ENCODE assay signal across 13 cellular contexts in the genomic region with DNA sequence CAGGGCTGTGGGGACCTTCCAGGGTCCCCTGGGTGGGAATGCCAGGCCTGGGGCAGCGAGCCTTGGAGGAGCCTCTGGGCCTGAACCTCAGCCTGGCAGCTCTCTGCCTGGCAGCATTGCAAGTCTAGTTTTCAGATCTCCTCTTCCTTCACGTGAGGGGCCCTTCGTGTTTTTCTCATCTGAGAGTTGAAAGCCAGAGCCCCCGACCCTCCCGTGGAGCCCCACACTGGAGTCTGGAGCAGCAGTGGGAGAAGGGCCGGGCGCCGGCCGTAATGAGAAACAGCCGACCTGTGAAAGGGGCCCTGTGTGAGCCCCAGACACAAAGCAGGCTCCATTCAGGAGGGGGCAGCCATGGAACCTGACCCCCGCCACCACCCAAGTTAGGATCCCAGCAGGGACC. TPM values are rescaled to one million over a fixed set of nuclear protein-coding genes. Genes with fewer than 3 reads are reported as not detected.
DNase-seq lines count a peak whose midpoint lies in the region; ATAC-seq and TF ChIP-seq lines count a peak whose summit lies in the region.
"Had no signal": no experiment of that assay in that cellular context is flagged by ENCODE, and none has a peak within 500 bp of the region (broad histone marks: within the 10 kb centered on the region; RNA-seq: fewer than 3 reads in every experiment).

No MANE protein-coding gene starts in this region.

- H3K9me3 ChIP-seq in tibial artery: no peaks in the 10 kb centered on the region

- peak overlapping the region; percentile 80 to 81 for H3K27ac ChIP-seq in tibial artery

- no peak for TF ChIP-seq CTCF in choroid plexus epithelial cell (conservative IDR thresholded peaks at IDR 0.05; ENCODE audit: low read depth, low read length)
- no peak for TF ChIP-seq CTCF in nephron (IDR thresholded peaks at IDR 0.05; ENCODE audit: unreplicated experiment in 3 of 3)
- no peak for TF ChIP-seq CTCF in tibial artery (IDR thresholded peaks at IDR 0.05)
- no peak for TF ChIP-seq CTCF in Calu3 (IDR thresholded peaks at IDR 0.05; ENCODE audit: unreplicated experiment)

- peaks cover 38% of the 10 kb centered on the region for H3K36me3 Mint-ChIP-seq in activated CD4-positive, alpha-beta T cell treated with anti-CD3 and anti-CD28 coated beads, Interleukin-2, amount 10 ng/mL, durations not matched to agents 7 days and 5 days (ENCODE audit: low read depth)
- H3K36me3 Mint-ChIP-seq in nephron (ENCODE audit: low read depth) (peaks cover 43% of the 10 kb centered on the region), Calu3 (ENCODE audit: insufficient read depth, unreplicated experiment) (peaks cover 25% of the 10 kb centered on the region)

- H3K4me3 Mint-ChIP-seq in activated CD4-positive, alpha-beta T cell treated with anti-CD3 and anti-CD28 coated beads, Interleukin-2, amount 10 ng/mL, durations not matched to agents 7 days and 5 days: no peak overlapping the region
- H3K4me3 Mint-ChIP-seq in nephron (peak overlapping the region; percentile 82 to 91 (median 89)), Calu3 (ENCODE audit: low read depth, unreplicated experiment) (no peak overlapping the region)

- H3K27ac Mint-ChIP-seq in activated CD4-positive, alpha-beta T cell treated with anti-CD3 and anti-CD28 coated beads, Interleukin-2, amount 10 ng/mL, durations not matched to agents 7 days and 5 days: peak overlapping the region; percentile 41
- H3K27ac Mint-ChIP-seq in nephron: peak overlapping the region; percentile 74 to 97 (median 93)
- no peak overlapping the region for H3K27ac Mint-ChIP-seq in Calu3 (ENCODE audit: unreplicated experiment)

- H3K4me1 ChIP-seq in tibial artery: peaks cover 0 to 30% (median 15%) of the 10 kb centered on the region in 4 donors

- no peaks in the 10 kb centered on the region for H3K9me3 Mint-ChIP-seq in activated CD4-positive, alpha-beta T cell treated with anti-CD3 and anti-CD28 coated beads, Interleukin-2, amount 10 ng/mL, durations not matched to agents 7 days and 5 days
- no peaks in the 10 kb centered on the region for H3K9me3 Mint-ChIP-seq in nephron
- H3K9me3 Mint-ChIP-seq in Calu3 (ENCODE audit: low read depth, unreplicated experiment): no peaks in the 10 kb centered on the region

- H3K4me3 ChIP-seq in choroid plexus epithelial cell (ENCODE audit: low read depth, low read length): peak overlapping the region; percentile 77
- peak overlapping the region; percentile 42 to 51 for H3K4me3 ChIP-seq in tibial artery

- POLR2A ChIA-PET in activated CD4-positive, alpha-beta T cell treated with anti-CD3 and anti-CD28 coated beads, Interleukin-2, amount 10 ng/mL, durations not matched to agents 7 days and 5 days (lab: Charles Lee): no interaction called here

- no peaks in the 10 kb centered on the region for H3K27me3 Mint-ChIP-seq in activated CD4-positive, alpha-beta T cell treated with anti-CD3 and anti-CD28 coated beads, Interleukin-2, amount 10 ng/mL, durations not matched to agents 7 days and 5 days
- H3K27me3 Mint-ChIP-seq in nephron (ENCODE audit: low read depth) (no peaks in the 10 kb centered on the region), Calu3 (ENCODE audit: unreplicated experiment) (no peaks in the 10 kb centered on the region)

- H3K4me1 Mint-ChIP-seq in activated CD4-positive, alpha-beta T cell treated with anti-CD3 and anti-CD28 coated beads, Interleukin-2, amount 10 ng/mL, durations not matched to agents 7 days and 5 days: peaks cover 21% of the 10 kb centered on the region
- H3K4me1 Mint-ChIP-seq in nephron: peaks cover 15% of the 10 kb centered on the region
- no peaks in the 10 kb centered on the region for H3K4me1 Mint-ChIP-seq in Calu3 (ENCODE audit: low read depth, unreplicated experiment)

- CTCF ChIA-PET in activated CD4-positive, alpha-beta T cell treated with anti-CD3 and anti-CD28 coated beads, Interleukin-2, amount 10 ng/mL, durations not matched to agents 7 days and 5 days (lab: Charles Lee): no interaction called here
- CTCF ChIA-PET in Calu3 (lab: Charles Lee): interaction anchor here (0.6 kb wide), 1 partner anchor 9 kb away, joined by 3 read pairs; no protein-coding TSS in a partner anchor

- DNase-seq in activated CD4-positive, alpha-beta T cell treated with anti-CD3 and anti-CD28 coated beads, Interleukin-2, amount 10 ng/mL, durations not matched to agents 7 days and 5 days: no peak
- no peak for DNase-seq in activated CD4-positive, alpha-beta T cell treated with anti-CD3 and anti-CD28 coated beads for 1 hour
- no peak for DNase-seq in choroid plexus epithelial cell (ENCODE audit: low read depth)
- DNase-seq in tibial artery: no peak
- DNase-seq in activated CD4-positive, CD25-positive, alpha-beta regulatory T cell (lab: John Stamatoyannopoulos, UW): no peak
- no peak for DNase-seq in Calu3
- DNase-seq: activated CD4-positive, alpha-beta T cell treated with anti-CD3 and anti-CD28 coated beads, Interleukin-2, amount 50 U/mL, for 4 hours; activated naive CD4-positive, alpha-beta T cell treated with anti-CD3 and anti-CD28 coated beads, Interleukin-2, amount 50 U/mL, for 16 hours; hippocampal formation; NCI-H1092 had no signal

- BruUV-seq in Calu3 (replicated peaks; lab: Mats Ljungman, UMichigan): no TSS peak

- ATAC-seq in GM21515 (IDR thresholded peaks at IDR 0.05; ENCODE audit: unreplicated experiment): no peak

- H3K27me3 ChIP-seq in tibial artery: no peaks in the 10 kb centered on the region

- intact Hi-C loops in tibial artery (cut with DNase I; ENCODE audit: low total_unique reads) (no loop called here), Calu3 (cut with micrococcal nuclease; ENCODE audit: unreplicated experiment) (no loop called here)

- peaks cover 23 to 79% (median 55%) of the 10 kb centered on the region in 3 donors for H3K36me3 ChIP-seq in tibial artery

RNA-seq across cellular contexts. Expression of a gene that starts 19.3 kb away (rescaled TPM):
- total RNA-seq in activated CD4-positive, alpha-beta T cell treated with anti-CD3 and anti-CD28 coated beads, Interleukin-2, amount 10 ng/mL, durations not matched to agents 7 days and 5 days: 10 to 100 TPM in 1 of 2 experiments, 1 to 10 TPM in 1; 8.6 to 11.2 TPM
- total RNA-seq in Calu3 (2022): 20.7 and 22.6 TPM in 2 replicates

RNA-seq across cellular contexts. Expression of a gene that starts 31.5 kb away (rescaled TPM):
- total RNA-seq in activated CD4-positive, alpha-beta T cell treated with anti-CD3 and anti-CD28 coated beads, Interleukin-2, amount 10 ng/mL, durations not matched to agents 7 days and 5 days: 1 to 10 TPM; 2.4 TPM
- total RNA-seq in Calu3 (2022): 0.51 TPM in 1 of 2 replicates, not detected in the other
- total RNA-seq: Daoy had no signal

RNA-seq across cellular contexts. Expression of a gene that starts 54.7 kb away (rescaled TPM):
- total RNA-seq in activated CD4-positive, alpha-beta T cell treated with anti-CD3 and anti-CD28 coated beads, Interleukin-2, amount 10 ng/mL, durations not matched to agents 7 days and 5 days: 10 to 100 TPM; 32.4 to 34.3 TPM
- 29.1 and 32.8 TPM in 2 replicates for total RNA-seq in Calu3 (2022)

Comparison
In these comparisons a context has a peak if more than half of its experiments do, and no peak if none do; other contexts are left out.
1. H3K4me3 Mint-ChIP-seq: peak in nephron (3 of 3); none in activated CD4-positive, alpha-beta T cell treated with anti-CD3 and anti-CD28 coated beads, Interleukin-2, amount 10 ng/mL, durations not matched to agents 7 days and 5 days (single experiment) and Calu3 (single experiment).